ENCODE assay signal across 8 cellular contexts in the genomic region with DNA sequence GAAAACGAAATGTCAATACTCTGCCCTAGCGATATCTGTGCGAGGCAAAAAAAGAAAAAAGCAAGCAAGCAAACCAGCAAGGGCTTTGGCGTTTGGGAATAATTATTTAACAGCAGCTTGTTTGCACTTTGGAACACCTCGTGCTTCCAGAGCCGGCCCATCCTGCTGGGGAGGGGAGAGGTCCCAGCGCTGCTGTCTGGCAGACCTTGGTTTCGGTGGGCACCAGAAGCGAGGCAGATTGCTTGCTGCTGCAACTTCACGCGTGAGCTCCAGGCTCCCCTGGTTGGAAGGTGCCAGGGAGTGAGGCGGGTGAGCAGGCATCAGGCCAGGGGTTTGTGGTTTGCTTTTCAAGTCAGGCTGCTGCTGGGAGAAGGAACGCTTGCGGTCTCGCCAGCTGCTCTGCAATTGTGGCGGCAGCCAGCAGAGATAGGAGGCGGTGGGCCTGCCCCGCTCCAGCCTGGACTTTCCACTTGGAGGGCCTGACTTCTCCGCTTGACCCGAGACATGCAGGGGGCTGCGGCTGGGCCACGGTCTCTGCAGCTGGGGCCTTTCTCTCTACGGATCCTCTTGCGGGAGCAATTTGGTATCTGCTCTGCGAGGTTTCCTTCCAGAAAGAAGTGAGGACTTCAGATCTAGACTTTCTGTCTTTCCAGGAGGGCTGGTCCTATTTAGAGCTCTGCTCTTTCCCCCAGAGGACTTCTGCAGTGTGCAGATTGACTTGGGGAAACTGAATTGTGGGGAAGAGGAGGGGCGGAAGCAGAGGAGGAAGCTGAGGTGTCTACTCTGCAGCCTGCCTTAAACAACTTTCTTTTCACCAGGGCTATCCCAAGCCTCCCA.
DNase-seq lines count a peak whose midpoint lies in the region; ATAC-seq, FAIRE-seq and TF ChIP-seq lines count a peak whose summit lies in the region.

No MANE protein-coding gene starts in this region.

- no peaks in the 10 kb centered on the region for H3F3A ChIP-seq in smooth muscle cell (ENCODE audit: low read depth)

- H3K4me1 ChIP-seq in GM12878 (ENCODE audit: control insufficient read depth, insufficient read depth, low read length) (peaks cover 29% of the 10 kb centered on the region), iPS-15b (ENCODE audit: control insufficient read depth, insufficient read depth, low read length) (no peaks in the 10 kb centered on the region), smooth muscle cell (ENCODE audit: low read depth) (no peaks in the 10 kb centered on the region)

- H3K27ac ChIP-seq in GM12878 (ENCODE audit: control insufficient read depth, insufficient read depth), result peak overlapping the region; percentile 87
- H3K27ac ChIP-seq in smooth muscle cell (ENCODE audit: low read depth), result no peak overlapping the region

- peaks cover 0 to 8% of the 10 kb centered on the region in 2 donors for H3K27me3 Mint-ChIP-seq in T-cell

- TF ChIP-seq CTCF in GM12878 (IDR thresholded peaks at IDR 0.05 in 2 of 3, conservative IDR thresholded peaks at IDR 0.05 in 1 of 3; ENCODE audit: control insufficient read depth in 2 of 3, extremely low read depth in 1 of 3, insufficient read depth in 1 of 3, low read depth in 3 of 3, low read length in 3 of 3) (no peak), smooth muscle cell (IDR thresholded peaks at IDR 0.05; ENCODE audit: borderline replicate concordance, insufficient read depth, poor library complexity, severe bottlenecking) (no peak)

- H3K9me3 Mint-ChIP-seq in T-cell, result peaks cover 0 to 5% (median 5%) of the 10 kb centered on the region in 3 donors

- WGBS in GM12878 (ENCODE audit: insufficient coverage, insufficient replicate concordance, low lambda C conversion rate, missing lambda C conversion rate), result 54% methylated on average over 22 of the region's 26 CpGs
- WGBS in smooth muscle cell (ENCODE audit: low lambda C conversion rate), result 61% methylated on average over 26 of the region's 26 CpGs

- CTCF ChIA-PET in T-cell (lab: Charles Lee), result interaction anchor here in 1 of 2 donors (0.6 to 0.7 kb wide), 2 partner anchors 29 to 1459 kb away, joined by 3 to 5 read pairs; no protein-coding TSS in a partner anchor
- CTCF ChIA-PET in GM12878 (lab: Yijun Ruan, JAX), result interaction anchor here (0.5 to 1.2 kb wide), 7 partner anchors 11 to 479 kb away, joined by 3 to 5 read pairs (median 3); no protein-coding TSS in a partner anchor

- peak overlapping the region; percentile 53 for H3K9ac ChIP-seq in GM12878 (ENCODE audit: control insufficient read depth, insufficient read depth, low read length)
- H3K9ac ChIP-seq in iPS-15b (ENCODE audit: low read depth, low read length), result peak overlapping the region; percentile 54
- H3K9ac ChIP-seq in smooth muscle cell (ENCODE audit: low read depth), result no peak overlapping the region

- H3K9me3 ChIP-seq in GM12878 (replicated peaks; ENCODE audit: control insufficient read depth, insufficient read depth, low read length), result no peaks in the 10 kb centered on the region
- H3K9me3 ChIP-seq in iPS-15b (ENCODE audit: control insufficient read depth, insufficient read depth, low read length), result no peaks in the 10 kb centered on the region
- H3K9me3 ChIP-seq in smooth muscle cell (replicated peaks; ENCODE audit: low read depth), result no peaks in the 10 kb centered on the region

- H3K4me3 Mint-ChIP-seq in T-cell, result peak overlapping the region; percentile 70 to 76 (median 73)

- H3K79me2 ChIP-seq in GM12878 (ENCODE audit: control insufficient read depth, insufficient read depth, low read length) (no peaks in the 10 kb centered on the region), smooth muscle cell (ENCODE audit: low read depth) (no peaks in the 10 kb centered on the region)

- intact Hi-C loops in GM12878 (cut with micrococcal nuclease; ENCODE audit: unreplicated experiment), result no loop called here

- H3K36me3 ChIP-seq in GM12878 (ENCODE audit: control insufficient read depth in 2 of 2, insufficient read depth in 2 of 2, low read length in 1 of 2) (peaks cover 0 to 1% of the 10 kb centered on the region in 2 experiments; a peak in 2 of 4 replicates), iPS-15b (ENCODE audit: control insufficient read depth, insufficient read depth, low read length) (no peaks in the 10 kb centered on the region), smooth muscle cell (ENCODE audit: low read depth) (no peaks in the 10 kb centered on the region)

- peak; percentile 72 for FAIRE-seq in GM12878 (lab: Jason Lieb, UNC)

- H3K36me3 Mint-ChIP-seq in T-cell, result no peaks in the 10 kb centered on the region

- H3K4me2 ChIP-seq in GM12878 (ENCODE audit: control insufficient read depth, insufficient read depth), result peak overlapping the region; percentile 99
- peak overlapping the region; percentile 42 for H3K4me2 ChIP-seq in smooth muscle cell

- H2AFZ ChIP-seq in GM12878 (ENCODE audit: control insufficient read depth, low read depth, low read length), result peak overlapping the region; percentile 68
- no peak overlapping the region for H2AFZ ChIP-seq in smooth muscle cell (ENCODE audit: low read depth)

- SMC1A ChIA-PET in GM12878 (lab: Charles Lee; ENCODE audit: uncharacterized antibody, unreplicated experiment), result interaction anchor here (0.7 to 5.0 kb wide), 11 partner anchors 12 to 69 kb away, joined by 3 to 19 read pairs (median 6); no protein-coding TSS in a partner anchor

- POLR2A ChIA-PET in T-cell (lab: Charles Lee), result no interaction called here
- POLR2A ChIA-PET in GM12878 (lab: Charles Lee), result interaction anchor here (0.8 to 1.9 kb wide), 10 partner anchors 10 to 53 kb away, joined by 3 to 7 read pairs (median 4); no protein-coding TSS in a partner anchor

- BruUV-seq in GM12878 (replicated peaks; lab: Mats Ljungman, UMichigan), result no TSS peak

- peak overlapping the region; percentile 67 to 82 for H3K27ac Mint-ChIP-seq in T-cell

- RAD21 ChIA-PET in GM12878 (lab: Charles Lee; ENCODE audit: unreplicated experiment), result interaction anchor here (1.1 to 3.3 kb wide), 8 partner anchors 9 to 59 kb away, joined by 3 to 14 read pairs (median 8); no protein-coding TSS in a partner anchor

- no peak for TF ChIP-seq RAD21 in GM12878 (IDR thresholded peaks at IDR 0.05; ENCODE audit: insufficient read depth, low read depth, low read length)

- in situ Hi-C loops in GM12878 (cut with MboI), result no loop called here

- peak; percentile 91 for DNase-seq in EL
- peak; percentile 55 for DNase-seq in HS-27A (ENCODE audit: low read depth)
- peak in 33 of 34 experiments; percentile 5 to 65 (median 38) for DNase-seq in T-cell
- DNase-seq in GM12878 (ENCODE audit: low read depth, low spot score), result no peak
- DNase-seq in smooth muscle cell (lab: John Stamatoyannopoulos, UW; ENCODE audit: unreplicated experiment), result no peak
- no peak for DNase-seq in germinal center (ENCODE audit: low spot score)

- TF ChIP-seq EP300 in GM12878 (IDR thresholded peaks at IDR 0.05; ENCODE audit: borderline replicate concordance in 1 of 2, control insufficient read depth in 1 of 2, low read depth in 2 of 2, low read length in 2 of 2), result no peak

- H4K20me1 ChIP-seq in GM12878 (ENCODE audit: control insufficient read depth, insufficient read depth) (no peaks in the 10 kb centered on the region), smooth muscle cell (ENCODE audit: low read depth) (no peaks in the 10 kb centered on the region)

- 0 out of 2 replicates have a peak, but pooled peaks have one; percentile 23 for TF ChIP-seq POLR2A in GM12878 (IDR thresholded peaks at IDR 0.05; ENCODE audit: low read depth, low read length)

- peak overlapping the region; percentile 23 for H3K4me3 ChIP-seq in GM12878
- no peak overlapping the region for H3K4me3 ChIP-seq in iPS-15b (ENCODE audit: low read depth, low read length)
- no peak overlapping the region for H3K4me3 ChIP-seq in smooth muscle cell

- no peaks in the 10 kb centered on the region for H3K27me3 ChIP-seq in GM12878 (replicated peaks in 1 of 2; ENCODE audit: control insufficient read depth in 2 of 2, insufficient read depth in 2 of 2, low read length in 1 of 2)
- no peaks in the 10 kb centered on the region for H3K27me3 ChIP-seq in iPS-15b (ENCODE audit: control insufficient read depth, insufficient read depth, low read length)
- H3K27me3 ChIP-seq in smooth muscle cell (ENCODE audit: low read depth), result no peaks in the 10 kb centered on the region

- peaks cover 15 to 19% (median 17%) of the 10 kb centered on the region in 3 donors for H3K4me1 Mint-ChIP-seq in T-cell

- peak; percentile 77 to 98 (median 84) for ATAC-seq in T-cell (replicated peaks in 1 of 4)
- ATAC-seq in GM12878, result peak; percentile 52
- ATAC-seq in GM18873 (IDR thresholded peaks at IDR 0.05; ENCODE audit: low FRiP score, unreplicated experiment), result no peak

TF ChIP-seq in GM12878, 131 proteins besides CTCF, POLR2A, EP300 and RAD21 (continues in another document):
- TF ChIP-seq MYC (IDR thresholded peaks at IDR 0.05; ENCODE audit: insufficient read depth, insufficient read length, insufficient replicate concordance, low read length, severe bottlenecking) (no peak), BHLHE40 (IDR thresholded peaks at IDR 0.05; ENCODE audit: borderline replicate concordance in 1 of 2, low read depth in 2 of 2, low read length in 1 of 2) (peak; percentile 52 to 57; a peak in 3 of 4 replicates), CBFB (IDR thresholded peaks at IDR 0.05; ENCODE audit: low read depth) (peak; percentile 73), MTA3 (IDR thresholded peaks at IDR 0.05; ENCODE audit: borderline replicate concordance, low read length) (no peak), TCF12 (IDR thresholded peaks at IDR 0.05; ENCODE audit: low read depth, low read length) (peak; percentile 70; the same call in 1 of the 2 replicates)

Comparison
In these comparisons a context has a peak if more than half of its experiments do, and no peak if none do; other contexts are left out.
1. DNase-seq: peak in EL (single experiment), HS-27A (single experiment) and T-cell (33 of 34); none in GM12878 (single experiment), smooth muscle cell (single experiment) and germinal center (single experiment).